ENCODE assay signal across 11 cellular contexts in genomic region chr22:24486501-24486921, GRCh38. TPM values are rescaled to one million over a fixed set of nuclear protein-coding genes. Genes with fewer than 3 reads are reported as not detected.
DNase-seq lines count a peak whose midpoint lies in the region; ATAC-seq, FAIRE-seq and TF ChIP-seq lines count a peak whose summit lies in the region.
"Had no signal": no experiment of that assay in that cellular context is flagged by ENCODE, and none has a peak within 500 bp of the region (broad histone marks: within the 10 kb centered on the region; RNA-seq: fewer than 3 reads in every experiment).

No MANE protein-coding gene starts in this region.

- no peak overlapping the region for H3K56ac ChIP-seq in IMR-90 (ENCODE audit: extremely low read depth, insufficient read depth, low read length)

- no peak overlapping the region for H4K5ac ChIP-seq in IMR-90 (ENCODE audit: low read depth, low read length)

- no peak overlapping the region for H2AK5ac ChIP-seq in IMR-90 (ENCODE audit: low read depth, low read length)

- H3K79me1 ChIP-seq in IMR-90 (ENCODE audit: low read depth in 1 of 2, low read length in 2 of 2), result no peaks in the 10 kb centered on the region

- in situ Hi-C loops in IMR-90 (cut with MboI; ENCODE audit: low sequenced_read_pairs), result no loop called here

- H3K4me1 Mint-ChIP-seq in Calu3 (ENCODE audit: low read depth, unreplicated experiment), result peaks cover 53% of the 10 kb centered on the region
- H3K4me1 Mint-ChIP-seq in activated T-cell treated with anti-CD3 and anti-CD28 coated beads, Interleukin-2, amount 50 U/mL, for 72 hours (ENCODE audit: low read depth), result peaks cover 36% of the 10 kb centered on the region

- H3K27ac ChIP-seq in IMR-90 (ENCODE audit: insufficient read depth, low read length), result no peak overlapping the region
- H3K27ac ChIP-seq in keratinocyte (ENCODE audit: control insufficient read depth, insufficient read depth, low read length), result no peak overlapping the region
- H3K27ac ChIP-seq in ovary, result no peak overlapping the region

- H4K91ac ChIP-seq in IMR-90 (ENCODE audit: insufficient read depth, low read depth, low read length), result no peak overlapping the region

- no TSS peak for BruUV-seq in Calu3 (replicated peaks; lab: Mats Ljungman, UMichigan)
- BruUV-seq in IMR-90 (replicated peaks; lab: Mats Ljungman, UMichigan), result no TSS peak

- peak; percentile 94 for FAIRE-seq in keratinocyte (lab: Jason Lieb, UNC)
- no peak for FAIRE-seq in HTR-8/SVneo (lab: Jason Lieb, UNC)
- FAIRE-seq: TTC549 had no signal

- no peak overlapping the region for H3K4me2 ChIP-seq in IMR-90 (ENCODE audit: low read depth, low read length)
- peak overlapping the region; percentile 18 for H3K4me2 ChIP-seq in keratinocyte (ENCODE audit: control insufficient read depth, extremely low read depth, insufficient read depth, low read depth, low read length)

- WGBS in IMR-90 (ENCODE audit: extremely low coverage in 2 of 2, insufficient read length in 1 of 2), 2 experiments, result no CpG with 5 or more reads among the region's 2 CpGs
- 84 to 96% (median 94%) methylated on average over 2 of the region's 2 CpGs for WGBS in ovary, 3 donors

- TF ChIP-seq CTCF in Calu3 (IDR thresholded peaks at IDR 0.05; ENCODE audit: unreplicated experiment) (no peak), IMR-90 (conservative IDR thresholded peaks at IDR 0.05; ENCODE audit: low read depth, low read length) (no peak), keratinocyte (optimal IDR thresholded peaks at IDR 0.05 in 1 of 3, IDR thresholded peaks at IDR 0.05 in 1 of 3, conservative IDR thresholded peaks at IDR 0.05 in 1 of 3; ENCODE audit: extremely low read depth in 1 of 3, insufficient read depth in 2 of 3, low read length in 3 of 3) (no peak), ovary (IDR thresholded peaks at IDR 0.05) (no peak)

- no peak overlapping the region for H2AK9ac ChIP-seq in IMR-90 (replicated peaks; ENCODE audit: low read depth, low read length, poor library complexity)

- no peak overlapping the region for H2BK120ac ChIP-seq in IMR-90 (ENCODE audit: low read depth, low read length)

- no peak for TF ChIP-seq EP300 in ovary (IDR thresholded peaks at IDR 0.05)

- H3K9me1 ChIP-seq in IMR-90 (ENCODE audit: insufficient read depth, low read length) (peaks cover 9% of the 10 kb centered on the region), keratinocyte (ENCODE audit: control insufficient read depth, extremely low read depth, insufficient read depth, low read length) (no peaks in the 10 kb centered on the region)

- no peaks in the 10 kb centered on the region for H3K36me3 Mint-ChIP-seq in Calu3 (ENCODE audit: insufficient read depth, unreplicated experiment)
- H3K36me3 Mint-ChIP-seq in activated T-cell treated with anti-CD3 and anti-CD28 coated beads, Interleukin-2, amount 50 U/mL, for 72 hours (ENCODE audit: insufficient read depth in 2 of 2), result no peaks in the 10 kb centered on the region

- H2BK15ac ChIP-seq in IMR-90 (ENCODE audit: low read depth, low read length), result no peak overlapping the region

- H3K36me3 ChIP-seq in IMR-90 (ENCODE audit: control insufficient read depth, insufficient read depth, low read length), result no peaks in the 10 kb centered on the region
- no peaks in the 10 kb centered on the region for H3K36me3 ChIP-seq in keratinocyte (ENCODE audit: control insufficient read depth in 2 of 2, extremely low read depth in 1 of 2, insufficient read depth in 2 of 2, low read length in 2 of 2)
- no peaks in the 10 kb centered on the region for H3K36me3 ChIP-seq in ovary

- no peak overlapping the region for H2AFZ ChIP-seq in IMR-90 (replicated peaks; ENCODE audit: low read length, poor library complexity)
- H2AFZ ChIP-seq in keratinocyte (ENCODE audit: control insufficient read depth, low read length), result no peak overlapping the region

- intact Hi-C loops in Calu3 (cut with micrococcal nuclease; ENCODE audit: unreplicated experiment), result no loop called here
- intact Hi-C loops in IMR-90 (cut with micrococcal nuclease), result no loop called here
- intact Hi-C loops in ovary (cut with DNase I), result no loop called here

- CTCF ChIA-PET in Calu3 (lab: Charles Lee) (interaction anchor here (0.6 to 1.1 kb wide), 7 partner anchors 12 to 65 kb away, joined by 3 to 4 read pairs (median 3); no protein-coding TSS in a partner anchor), IMR-90 (lab: Yijun Ruan, JAX) (interaction anchor here (1.0 kb wide), 1 partner anchor 14 kb away, joined by 4 read pairs; no protein-coding TSS in a partner anchor)

- DNase-seq in Calu3 (no peak), IMR-90 (peak; percentile 82), keratinocyte (ENCODE audit: low read depth, low spot score) (peak; percentile 54), midbrain (lab: John Stamatoyannopoulos, UW) (no peak), ovary (no peak), HTR-8/SVneo (ENCODE audit: insufficient read length, low spot score) (no peak)
- peak; percentile 62 to 67 for DNase-seq in activated T-cell treated with anti-CD3 and anti-CD28 coated beads, Interleukin-2, amount 50 U/mL, for 72 hours
- DNase-seq: effector CD8-positive, alpha-beta T cell; NCI-H1417 treated with DMSO at 0.1 percent for 48 hours had no signal

- H2BK20ac ChIP-seq in IMR-90 (ENCODE audit: low read depth, low read length), result no peak overlapping the region

- TF ChIP-seq POLR2A in IMR-90 (IDR thresholded peaks at IDR 0.05; ENCODE audit: low read depth, low read length), result no peak
- TF ChIP-seq POLR2A in ovary (IDR thresholded peaks at IDR 0.05), result no peak

- no peak overlapping the region for H3K4ac ChIP-seq in IMR-90 (ENCODE audit: low read depth, low read length)

- H3K9me3 ChIP-seq in IMR-90 (ENCODE audit: control insufficient read depth, insufficient read depth, low read length) (no peaks in the 10 kb centered on the region), keratinocyte (ENCODE audit: control insufficient read depth, low read depth, low read length) (no peaks in the 10 kb centered on the region), ovary (no peaks in the 10 kb centered on the region)

- H3K9ac ChIP-seq in IMR-90 (ENCODE audit: low read depth, low read length), result no peak overlapping the region
- H3K9ac ChIP-seq in keratinocyte (ENCODE audit: control insufficient read depth, extremely low read depth, insufficient read depth, low read length), result no peak overlapping the region

- H3K4me3 ChIP-seq in IMR-90 (ENCODE audit: insufficient read depth, low read depth, low read length) (no peak overlapping the region), keratinocyte (ENCODE audit: control insufficient read depth in 2 of 3, extremely low read depth in 1 of 3, insufficient read depth in 2 of 3, low read depth in 1 of 3, low read length in 3 of 3) (no peak overlapping the region), ovary (no peak overlapping the region)

- no peaks in the 10 kb centered on the region for H3K9me3 Mint-ChIP-seq in Calu3 (ENCODE audit: low read depth, unreplicated experiment)
- no peaks in the 10 kb centered on the region for H3K9me3 Mint-ChIP-seq in activated T-cell treated with anti-CD3 and anti-CD28 coated beads, Interleukin-2, amount 50 U/mL, for 72 hours

- H4K8ac ChIP-seq in IMR-90 (ENCODE audit: low read depth in 2 of 2, low read length in 2 of 2), result no peak overlapping the region

- no peak for TF ChIP-seq RAD21 in IMR-90 (IDR thresholded peaks at IDR 0.05; ENCODE audit: low read length)

- no peak overlapping the region for H3K4me3 Mint-ChIP-seq in Calu3 (ENCODE audit: low read depth, unreplicated experiment)
- peak overlapping the region in 1 of 2 donors; percentile 58 for H3K4me3 Mint-ChIP-seq in activated T-cell treated with anti-CD3 and anti-CD28 coated beads, Interleukin-2, amount 50 U/mL, for 72 hours

- H3K4me1 ChIP-seq in IMR-90 (ENCODE audit: control insufficient read depth, insufficient read depth, low read length) (peaks cover 2% of the 10 kb centered on the region; the same call in 1 of the 2 replicates), keratinocyte (ENCODE audit: control insufficient read depth, extremely low read depth, insufficient read depth, low read length) (peaks cover 58% of the 10 kb centered on the region), ovary (ENCODE audit: insufficient read depth) (no peaks in the 10 kb centered on the region)

- H3K27me3 ChIP-seq in IMR-90 (ENCODE audit: control insufficient read depth, insufficient read depth, low read length) (no peaks in the 10 kb centered on the region), keratinocyte (ENCODE audit: control insufficient read depth, extremely low read depth, insufficient read depth, low read length) (no peaks in the 10 kb centered on the region), ovary (no peaks in the 10 kb centered on the region)

- no peak overlapping the region for H3K14ac ChIP-seq in IMR-90 (replicated peaks; ENCODE audit: low read depth, low read length)

- no peak overlapping the region for H3K23ac ChIP-seq in IMR-90 (ENCODE audit: low read depth, low read length)

- peak overlapping the region; percentile 7 for H3K27ac Mint-ChIP-seq in Calu3 (ENCODE audit: unreplicated experiment)
- peak overlapping the region; percentile 63 for H3K27ac Mint-ChIP-seq in activated T-cell treated with anti-CD3 and anti-CD28 coated beads, Interleukin-2, amount 50 U/mL, for 72 hours

- H2BK5ac ChIP-seq in IMR-90 (ENCODE audit: low read depth, low read length, poor library complexity, severe bottlenecking), result no peak overlapping the region

- no peaks in the 10 kb centered on the region for H3K79me2 ChIP-seq in keratinocyte (ENCODE audit: control insufficient read depth, insufficient read depth, low read length)

- ATAC-seq in IMR-90 (ENCODE audit: low read depth) (peak; percentile 88), GM21447 (IDR thresholded peaks at IDR 0.05; ENCODE audit: unreplicated experiment) (no peak)
- peak; percentile 98 to 99 for ATAC-seq in activated T-cell treated with anti-CD3 and anti-CD28 coated beads, Interleukin-2, amount 50 U/mL, for 72 hours (replicated peaks in 1 of 2)

- H4K20me1 ChIP-seq in IMR-90 (ENCODE audit: insufficient read depth, low read length), result no peaks in the 10 kb centered on the region
- H4K20me1 ChIP-seq in keratinocyte (ENCODE audit: control insufficient read depth, extremely low read depth, insufficient read depth, low read length), result no peaks in the 10 kb centered on the region

- POLR2A ChIA-PET in IMR-90 (lab: Charles Lee; ENCODE audit: unreplicated experiment), result no interaction called here

- peaks cover under 1% of the 10 kb centered on the region for H3K27me3 Mint-ChIP-seq in Calu3 (ENCODE audit: unreplicated experiment)
- H3K27me3 Mint-ChIP-seq in activated T-cell treated with anti-CD3 and anti-CD28 coated beads, Interleukin-2, amount 50 U/mL, for 72 hours (ENCODE audit: low read depth), result peaks cover 15% of the 10 kb centered on the region

- no peak overlapping the region for H3K18ac ChIP-seq in IMR-90 (ENCODE audit: low read depth, low read length)

- dilution Hi-C loops in IMR-90 (cut with HindIII; ENCODE audit: low sequenced_read_pairs, unreplicated experiment) (no loop called here), keratinocyte (cut with MboI; ENCODE audit: extremely low pct_ligation_motif_present, low sequenced_read_pairs) (no loop called here)

RNA-seq across cellular contexts. Expression of gene UPB1, which starts 8.6 kb away (rescaled TPM):
- total RNA-seq in Calu3 (2022) (0.22 and 0.50 TPM in 2 replicates), IMR-90 (2012; rRNA removed) (under 0.01 TPM in 2 replicates), ovary (1 to 10 TPM in 1 of 7 donors, under 1 TPM in 4, not detected in 2; 0.25 to 1.2 (median 0.33) TPM)
- polyA plus RNA-seq in IMR-90 (2012; rRNA removed) (0.02 and 0.03 TPM in 2 replicates), keratinocyte (0.03 TPM in 1 of 3 replicates, not detected in the others), ovary (under 1 TPM; 0.15 to 0.69 TPM)
- polyA plus RNA-seq in IMR-90 (2012; cell fraction: cytosol; rRNA removed), result 0.04 TPM in 1 of 2 replicates, not detected in the other
- 0.34 and 0.37 TPM in 2 replicates for polyA plus RNA-seq in IMR-90 (2012; cell fraction: nucleus; rRNA removed; ENCODE audit: low replicate concordance)
- total RNA-seq in activated T-cell treated with anti-CD3 and anti-CD28 coated beads, Interleukin-2, amount 50 U/mL, for 72 hours, result 1 to 10 TPM in 1 of 2 donors, under 1 TPM in 1; 0.26 to 1.2 TPM
- not detected for polyA plus RNA-seq in keratinocyte (2011; ENCODE audit: low read depth)
- not detected in 2 replicates for polyA plus RNA-seq in keratinocyte (2011; cell fraction: cytosol; rRNA removed)
- not detected in 2 replicates for polyA plus RNA-seq in keratinocyte (2011; cell fraction: nucleus; rRNA removed)
- not detected in 2 replicates for polyA plus RNA-seq in keratinocyte (2012; ENCODE audit: low replicate concordance)
- not detected in 3 replicates for polyA minus RNA-seq in keratinocyte
- polyA minus RNA-seq in keratinocyte (2011; cell fraction: cytosol; rRNA and poly(A)+ RNA removed), result not detected
- polyA minus RNA-seq in keratinocyte (2011; cell fraction: nucleus; rRNA and poly(A)+ RNA removed), result not detected in 2 replicates

RNA-seq across cellular contexts. Expression of gene ADORA2A, which starts 59.1 kb away (rescaled TPM):
- 2.4 and 2.9 TPM in 2 replicates for total RNA-seq in Calu3 (2022)
- 0.28 and 0.36 TPM in 2 replicates for total RNA-seq in IMR-90 (2012; rRNA removed)
- polyA plus RNA-seq in IMR-90 (2012; rRNA removed), result 0.76 and 1.1 TPM in 2 replicates
- polyA plus RNA-seq in IMR-90 (2012; cell fraction: cytosol; rRNA removed), result 1.3 and 1.6 TPM in 2 replicates
- polyA plus RNA-seq in IMR-90 (2012; cell fraction: nucleus; rRNA removed; ENCODE audit: low replicate concordance), result 2.9 and 7.6 TPM in 2 replicates
- 10 to 100 TPM; 34.6 to 41.2 TPM for total RNA-seq in activated T-cell treated with anti-CD3 and anti-CD28 coated beads, Interleukin-2, amount 50 U/mL, for 72 hours
- polyA plus RNA-seq in keratinocyte, result 0.09 to 0.37 TPM (median 0.20 TPM) in 3 replicates
- not detected for polyA plus RNA-seq in keratinocyte (2011; ENCODE audit: low read depth)
- 0.09 and 0.17 TPM in 2 replicates for polyA plus RNA-seq in keratinocyte (2011; cell fraction: cytosol; rRNA removed)
- 0.84 and 1.2 TPM in 2 replicates for polyA plus RNA-seq in keratinocyte (2011; cell fraction: nucleus; rRNA removed)
- polyA plus RNA-seq in keratinocyte (2012; ENCODE audit: low replicate concordance), result 0.33 and 0.47 TPM in 2 replicates
- polyA minus RNA-seq in keratinocyte, result 1.8 to 4.0 TPM (median 3.0 TPM) in 3 replicates
- polyA minus RNA-seq in keratinocyte (2011; cell fraction: cytosol; rRNA and poly(A)+ RNA removed), result not detected
- polyA minus RNA-seq in keratinocyte (2011; cell fraction: nucleus; rRNA and poly(A)+ RNA removed), result 1.4 and 2.5 TPM in 2 replicates
- 1 to 10 TPM; 1.5 to 5.0 (median 2.9) TPM for total RNA-seq in ovary
- polyA plus RNA-seq in ovary, result 1 to 10 TPM in 1 of 2 donors, under 1 TPM in 1; 0.57 to 2.2 TPM

Comparison
In these comparisons a context has a peak if more than half of its experiments do, and no peak if none do; other contexts are left out.
1. DNase-seq: peak in IMR-90 (single experiment), activated T-cell treated with anti-CD3 and anti-CD28 coated beads, Interleukin-2, amount 50 U/mL, for 72 hours (2 of 2) and keratinocyte (single experiment); none in Calu3 (single experiment), midbrain (single experiment), ovary (0 of 5) and HTR-8/SVneo (single experiment).